Comparison of ENCODE assay signal across 1 cellular context in the genomic region with DNA sequence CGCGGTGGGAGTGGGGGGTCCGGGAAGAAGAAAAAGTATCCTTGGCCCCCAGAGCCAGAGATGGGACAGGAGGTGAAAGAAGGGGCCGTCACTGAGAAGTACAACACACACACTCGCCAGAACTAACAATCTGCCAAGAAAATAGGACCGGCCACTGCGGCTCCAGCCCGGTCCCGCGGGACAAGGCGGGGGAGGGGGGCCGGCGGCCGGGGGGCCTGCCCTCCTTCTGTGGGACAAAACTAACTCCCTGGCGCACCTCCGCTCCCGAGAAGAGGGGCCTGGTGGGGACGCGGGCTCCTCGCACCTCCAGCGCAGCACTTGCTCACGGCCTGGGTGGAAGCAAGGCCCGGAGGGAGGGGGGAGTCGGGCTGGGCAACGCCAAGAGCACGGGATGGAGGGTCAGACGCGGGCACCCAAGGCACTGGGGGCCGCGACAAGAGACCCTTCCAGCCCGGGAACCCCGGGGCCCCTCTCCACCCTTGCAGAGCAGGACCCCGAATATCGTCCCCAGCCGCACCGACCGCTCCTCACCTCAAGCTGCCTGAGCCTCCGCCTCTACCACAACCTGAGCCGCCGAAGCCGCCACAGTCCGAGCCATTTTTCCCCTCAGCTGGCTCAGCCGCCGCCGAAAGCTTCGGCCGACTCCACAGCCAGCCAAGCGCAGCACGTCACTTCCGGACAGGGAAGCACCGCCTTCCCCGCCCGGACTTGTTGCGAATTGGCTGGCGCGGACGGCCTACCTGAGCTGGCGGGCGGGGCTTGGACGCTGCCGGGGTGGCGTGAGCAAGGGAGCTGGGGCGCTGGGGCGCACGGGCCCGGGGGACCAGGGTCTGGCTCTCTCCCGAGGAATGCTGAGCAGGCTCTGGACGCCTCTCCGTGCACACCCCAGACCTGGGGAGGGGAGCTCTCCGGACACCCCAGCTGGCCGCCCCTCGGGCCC.
TF ChIP-seq lines count a peak whose summit lies in the region.

A gene with protein sequence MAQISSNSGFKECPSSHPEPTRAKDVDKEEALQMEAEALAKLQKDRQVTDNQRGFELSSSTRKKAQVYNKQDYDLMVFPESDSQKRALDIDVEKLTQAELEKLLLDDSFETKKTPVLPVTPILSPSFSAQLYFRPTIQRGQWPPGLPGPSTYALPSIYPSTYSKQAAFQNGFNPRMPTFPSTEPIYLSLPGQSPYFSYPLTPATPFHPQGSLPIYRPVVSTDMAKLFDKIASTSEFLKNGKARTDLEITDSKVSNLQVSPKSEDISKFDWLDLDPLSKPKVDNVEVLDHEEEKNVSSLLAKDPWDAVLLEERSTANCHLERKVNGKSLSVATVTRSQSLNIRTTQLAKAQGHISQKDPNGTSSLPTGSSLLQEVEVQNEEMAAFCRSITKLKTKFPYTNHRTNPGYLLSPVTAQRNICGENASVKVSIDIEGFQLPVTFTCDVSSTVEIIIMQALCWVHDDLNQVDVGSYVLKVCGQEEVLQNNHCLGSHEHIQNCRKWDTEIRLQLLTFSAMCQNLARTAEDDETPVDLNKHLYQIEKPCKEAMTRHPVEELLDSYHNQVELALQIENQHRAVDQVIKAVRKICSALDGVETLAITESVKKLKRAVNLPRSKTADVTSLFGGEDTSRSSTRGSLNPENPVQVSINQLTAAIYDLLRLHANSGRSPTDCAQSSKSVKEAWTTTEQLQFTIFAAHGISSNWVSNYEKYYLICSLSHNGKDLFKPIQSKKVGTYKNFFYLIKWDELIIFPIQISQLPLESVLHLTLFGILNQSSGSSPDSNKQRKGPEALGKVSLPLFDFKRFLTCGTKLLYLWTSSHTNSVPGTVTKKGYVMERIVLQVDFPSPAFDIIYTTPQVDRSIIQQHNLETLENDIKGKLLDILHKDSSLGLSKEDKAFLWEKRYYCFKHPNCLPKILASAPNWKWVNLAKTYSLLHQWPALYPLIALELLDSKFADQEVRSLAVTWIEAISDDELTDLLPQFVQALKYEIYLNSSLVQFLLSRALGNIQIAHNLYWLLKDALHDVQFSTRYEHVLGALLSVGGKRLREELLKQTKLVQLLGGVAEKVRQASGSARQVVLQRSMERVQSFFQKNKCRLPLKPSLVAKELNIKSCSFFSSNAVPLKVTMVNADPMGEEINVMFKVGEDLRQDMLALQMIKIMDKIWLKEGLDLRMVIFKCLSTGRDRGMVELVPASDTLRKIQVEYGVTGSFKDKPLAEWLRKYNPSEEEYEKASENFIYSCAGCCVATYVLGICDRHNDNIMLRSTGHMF (N-terminal part only) (minus strand): TSS at position 670 of the 940 bp plus-strand sequence. CDS start 38,245 bp downstream, outside the sequence.

TF ChIP-seq in HepG2, 621 proteins besides CTCF, POLR2A, EP300 and RAD21 (continued from another document and continues in another):
- TF ChIP-seq, protein P1, sequence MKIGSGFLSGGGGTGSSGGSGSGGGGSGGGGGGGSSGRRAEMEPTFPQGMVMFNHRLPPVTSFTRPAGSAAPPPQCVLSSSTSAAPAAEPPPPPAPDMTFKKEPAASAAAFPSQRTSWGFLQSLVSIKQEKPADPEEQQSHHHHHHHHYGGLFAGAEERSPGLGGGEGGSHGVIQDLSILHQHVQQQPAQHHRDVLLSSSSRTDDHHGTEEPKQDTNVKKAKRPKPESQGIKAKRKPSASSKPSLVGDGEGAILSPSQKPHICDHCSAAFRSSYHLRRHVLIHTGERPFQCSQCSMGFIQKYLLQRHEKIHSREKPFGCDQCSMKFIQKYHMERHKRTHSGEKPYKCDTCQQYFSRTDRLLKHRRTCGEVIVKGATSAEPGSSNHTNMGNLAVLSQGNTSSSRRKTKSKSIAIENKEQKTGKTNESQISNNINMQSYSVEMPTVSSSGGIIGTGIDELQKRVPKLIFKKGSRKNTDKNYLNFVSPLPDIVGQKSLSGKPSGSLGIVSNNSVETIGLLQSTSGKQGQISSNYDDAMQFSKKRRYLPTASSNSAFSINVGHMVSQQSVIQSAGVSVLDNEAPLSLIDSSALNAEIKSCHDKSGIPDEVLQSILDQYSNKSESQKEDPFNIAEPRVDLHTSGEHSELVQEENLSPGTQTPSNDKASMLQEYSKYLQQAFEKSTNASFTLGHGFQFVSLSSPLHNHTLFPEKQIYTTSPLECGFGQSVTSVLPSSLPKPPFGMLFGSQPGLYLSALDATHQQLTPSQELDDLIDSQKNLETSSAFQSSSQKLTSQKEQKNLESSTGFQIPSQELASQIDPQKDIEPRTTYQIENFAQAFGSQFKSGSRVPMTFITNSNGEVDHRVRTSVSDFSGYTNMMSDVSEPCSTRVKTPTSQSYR (CRISPR knock-in tag; IDR thresholded peaks at IDR 0.05; ENCODE audit: borderline replicate concordance) = no peak
- TF ChIP-seq YY1 (IDR thresholded peaks at IDR 0.05; ENCODE audit: insufficient read depth, insufficient replicate concordance, low read depth, low read length) = peak; percentile 72
- TF ChIP-seq MTF2 (CRISPR knock-in tag; IDR thresholded peaks at IDR 0.05; ENCODE audit: borderline replicate concordance) = no peak
- peak; percentile 60; the same call in 1 of the 2 replicates for TF ChIP-seq HOXA5 (CRISPR knock-in tag; IDR thresholded peaks at IDR 0.05)
- TF ChIP-seq TBL1XR1 (IDR thresholded peaks at IDR 0.05; ENCODE audit: borderline replicate concordance, low read length, partially characterized antibody) = no peak
- TF ChIP-seq, protein P2, sequence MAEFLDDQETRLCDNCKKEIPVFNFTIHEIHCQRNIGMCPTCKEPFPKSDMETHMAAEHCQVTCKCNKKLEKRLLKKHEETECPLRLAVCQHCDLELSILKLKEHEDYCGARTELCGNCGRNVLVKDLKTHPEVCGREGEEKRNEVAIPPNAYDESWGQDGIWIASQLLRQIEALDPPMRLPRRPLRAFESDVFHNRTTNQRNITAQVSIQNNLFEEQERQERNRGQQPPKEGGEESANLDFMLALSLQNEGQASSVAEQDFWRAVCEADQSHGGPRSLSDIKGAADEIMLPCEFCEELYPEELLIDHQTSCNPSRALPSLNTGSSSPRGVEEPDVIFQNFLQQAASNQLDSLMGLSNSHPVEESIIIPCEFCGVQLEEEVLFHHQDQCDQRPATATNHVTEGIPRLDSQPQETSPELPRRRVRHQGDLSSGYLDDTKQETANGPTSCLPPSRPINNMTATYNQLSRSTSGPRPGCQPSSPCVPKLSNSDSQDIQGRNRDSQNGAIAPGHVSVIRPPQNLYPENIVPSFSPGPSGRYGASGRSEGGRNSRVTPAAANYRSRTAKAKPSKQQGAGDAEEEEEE (CRISPR knock-in tag; IDR thresholded peaks at IDR 0.05; ENCODE audit: borderline replicate concordance) = no peak
- peak; percentile 72 for TF ChIP-seq ZMAT3 (CRISPR knock-in tag; conservative IDR thresholded peaks at IDR 0.05)
- no peak for TF ChIP-seq ZFYVE20 (CRISPR knock-in tag; IDR thresholded peaks at IDR 0.05; ENCODE audit: borderline replicate concordance, low read depth)
- TF ChIP-seq, protein P3, sequence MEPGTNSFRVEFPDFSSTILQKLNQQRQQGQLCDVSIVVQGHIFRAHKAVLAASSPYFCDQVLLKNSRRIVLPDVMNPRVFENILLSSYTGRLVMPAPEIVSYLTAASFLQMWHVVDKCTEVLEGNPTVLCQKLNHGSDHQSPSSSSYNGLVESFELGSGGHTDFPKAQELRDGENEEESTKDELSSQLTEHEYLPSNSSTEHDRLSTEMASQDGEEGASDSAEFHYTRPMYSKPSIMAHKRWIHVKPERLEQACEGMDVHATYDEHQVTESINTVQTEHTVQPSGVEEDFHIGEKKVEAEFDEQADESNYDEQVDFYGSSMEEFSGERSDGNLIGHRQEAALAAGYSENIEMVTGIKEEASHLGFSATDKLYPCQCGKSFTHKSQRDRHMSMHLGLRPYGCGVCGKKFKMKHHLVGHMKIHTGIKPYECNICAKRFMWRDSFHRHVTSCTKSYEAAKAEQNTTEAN (CRISPR knock-in tag; conservative IDR thresholded peaks at IDR 0.05) = no peak
- TF ChIP-seq ZNF619 (CRISPR knock-in tag; IDR thresholded peaks at IDR 0.05) = 0 out of 2 replicates have a peak, but pooled peaks have one; percentile 72
- no peak; the same call in 1 of the 2 replicates for TF ChIP-seq AHR (CRISPR knock-in tag; IDR thresholded peaks at IDR 0.05)
- TF ChIP-seq ZNF256 (CRISPR knock-in tag; conservative IDR thresholded peaks at IDR 0.05) = no peak
- no peak for TF ChIP-seq ZNF737 (CRISPR knock-in tag; IDR thresholded peaks at IDR 0.05; ENCODE audit: borderline replicate concordance)
- no peak for TF ChIP-seq PHF5A (CRISPR knock-in tag; IDR thresholded peaks at IDR 0.05; ENCODE audit: low read depth, unreplicated experiment)
- TF ChIP-seq ZNF720 (CRISPR knock-in tag; IDR thresholded peaks at IDR 0.05) = no peak
- peak; percentile 90 for TF ChIP-seq DMAP1 (CRISPR knock-in tag; IDR thresholded peaks at IDR 0.05)
- TF ChIP-seq HNRNPK (IDR thresholded peaks at IDR 0.05; ENCODE audit: low read depth, low read length, poor library complexity, severe bottlenecking) = peak; percentile 80
- TF ChIP-seq MBD4 (IDR thresholded peaks at IDR 0.05; ENCODE audit: borderline replicate concordance, low read length) = no peak
- no peak for TF ChIP-seq NFIC (IDR thresholded peaks at IDR 0.05; ENCODE audit: low read length)
- TF ChIP-seq, protein P4, sequence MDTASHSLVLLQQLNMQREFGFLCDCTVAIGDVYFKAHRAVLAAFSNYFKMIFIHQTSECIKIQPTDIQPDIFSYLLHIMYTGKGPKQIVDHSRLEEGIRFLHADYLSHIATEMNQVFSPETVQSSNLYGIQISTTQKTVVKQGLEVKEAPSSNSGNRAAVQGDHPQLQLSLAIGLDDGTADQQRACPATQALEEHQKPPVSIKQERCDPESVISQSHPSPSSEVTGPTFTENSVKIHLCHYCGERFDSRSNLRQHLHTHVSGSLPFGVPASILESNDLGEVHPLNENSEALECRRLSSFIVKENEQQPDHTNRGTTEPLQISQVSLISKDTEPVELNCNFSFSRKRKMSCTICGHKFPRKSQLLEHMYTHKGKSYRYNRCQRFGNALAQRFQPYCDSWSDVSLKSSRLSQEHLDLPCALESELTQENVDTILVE (CRISPR knock-in tag; IDR thresholded peaks at IDR 0.05) = 0 out of 2 replicates have a peak, but pooled peaks have one; percentile 8
- TF ChIP-seq ZNF253 (CRISPR knock-in tag; IDR thresholded peaks at IDR 0.05; ENCODE audit: borderline replicate concordance) = no peak
- TF ChIP-seq, protein P5, sequence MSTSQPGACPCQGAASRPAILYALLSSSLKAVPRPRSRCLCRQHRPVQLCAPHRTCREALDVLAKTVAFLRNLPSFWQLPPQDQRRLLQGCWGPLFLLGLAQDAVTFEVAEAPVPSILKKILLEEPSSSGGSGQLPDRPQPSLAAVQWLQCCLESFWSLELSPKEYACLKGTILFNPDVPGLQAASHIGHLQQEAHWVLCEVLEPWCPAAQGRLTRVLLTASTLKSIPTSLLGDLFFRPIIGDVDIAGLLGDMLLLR (CRISPR knock-in tag; IDR thresholded peaks at IDR 0.05) = no peak; the same call in 1 of the 2 replicates
- TF ChIP-seq CCAR2 (optimal IDR thresholded peaks at IDR 0.05; ENCODE audit: low read depth, low read length) = no peak
- TF ChIP-seq ZNF766 (CRISPR knock-in tag; IDR thresholded peaks at IDR 0.05; ENCODE audit: borderline replicate concordance) = no peak
- TF ChIP-seq ZNF782 (CRISPR knock-in tag; IDR thresholded peaks at IDR 0.05; ENCODE audit: borderline replicate concordance) = no peak
- TF ChIP-seq, protein P6, sequence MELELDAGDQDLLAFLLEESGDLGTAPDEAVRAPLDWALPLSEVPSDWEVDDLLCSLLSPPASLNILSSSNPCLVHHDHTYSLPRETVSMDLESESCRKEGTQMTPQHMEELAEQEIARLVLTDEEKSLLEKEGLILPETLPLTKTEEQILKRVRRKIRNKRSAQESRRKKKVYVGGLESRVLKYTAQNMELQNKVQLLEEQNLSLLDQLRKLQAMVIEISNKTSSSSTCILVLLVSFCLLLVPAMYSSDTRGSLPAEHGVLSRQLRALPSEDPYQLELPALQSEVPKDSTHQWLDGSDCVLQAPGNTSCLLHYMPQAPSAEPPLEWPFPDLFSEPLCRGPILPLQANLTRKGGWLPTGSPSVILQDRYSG (CRISPR knock-in tag; IDR thresholded peaks at IDR 0.05) = no peak
- TF ChIP-seq RBFOX2 (IDR thresholded peaks at IDR 0.05; ENCODE audit: low read depth, low read length) = peak; percentile 99
- TF ChIP-seq FOXO1 (CRISPR knock-in tag; IDR thresholded peaks at IDR 0.05) = no peak
- peak; percentile 65; the same call in 1 of the 2 replicates for TF ChIP-seq KAT7 (CRISPR knock-in tag; IDR thresholded peaks at IDR 0.05; ENCODE audit: borderline replicate concordance)
- TF ChIP-seq, protein P7, sequence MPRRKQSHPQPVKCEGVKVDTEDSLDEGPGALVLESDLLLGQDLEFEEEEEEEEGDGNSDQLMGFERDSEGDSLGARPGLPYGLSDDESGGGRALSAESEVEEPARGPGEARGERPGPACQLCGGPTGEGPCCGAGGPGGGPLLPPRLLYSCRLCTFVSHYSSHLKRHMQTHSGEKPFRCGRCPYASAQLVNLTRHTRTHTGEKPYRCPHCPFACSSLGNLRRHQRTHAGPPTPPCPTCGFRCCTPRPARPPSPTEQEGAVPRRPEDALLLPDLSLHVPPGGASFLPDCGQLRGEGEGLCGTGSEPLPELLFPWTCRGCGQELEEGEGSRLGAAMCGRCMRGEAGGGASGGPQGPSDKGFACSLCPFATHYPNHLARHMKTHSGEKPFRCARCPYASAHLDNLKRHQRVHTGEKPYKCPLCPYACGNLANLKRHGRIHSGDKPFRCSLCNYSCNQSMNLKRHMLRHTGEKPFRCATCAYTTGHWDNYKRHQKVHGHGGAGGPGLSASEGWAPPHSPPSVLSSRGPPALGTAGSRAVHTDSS (CRISPR knock-in tag; conservative IDR thresholded peaks at IDR 0.05) = no peak
- TF ChIP-seq ZNF24 (IDR thresholded peaks at IDR 0.05) = no peak
- TF ChIP-seq SKI (IDR thresholded peaks at IDR 0.05; ENCODE audit: partially characterized antibody) = peak; percentile 56
- TF ChIP-seq ZNF530 (CRISPR knock-in tag; IDR thresholded peaks at IDR 0.05; ENCODE audit: low read depth) = no peak
- TF ChIP-seq, protein P8, sequence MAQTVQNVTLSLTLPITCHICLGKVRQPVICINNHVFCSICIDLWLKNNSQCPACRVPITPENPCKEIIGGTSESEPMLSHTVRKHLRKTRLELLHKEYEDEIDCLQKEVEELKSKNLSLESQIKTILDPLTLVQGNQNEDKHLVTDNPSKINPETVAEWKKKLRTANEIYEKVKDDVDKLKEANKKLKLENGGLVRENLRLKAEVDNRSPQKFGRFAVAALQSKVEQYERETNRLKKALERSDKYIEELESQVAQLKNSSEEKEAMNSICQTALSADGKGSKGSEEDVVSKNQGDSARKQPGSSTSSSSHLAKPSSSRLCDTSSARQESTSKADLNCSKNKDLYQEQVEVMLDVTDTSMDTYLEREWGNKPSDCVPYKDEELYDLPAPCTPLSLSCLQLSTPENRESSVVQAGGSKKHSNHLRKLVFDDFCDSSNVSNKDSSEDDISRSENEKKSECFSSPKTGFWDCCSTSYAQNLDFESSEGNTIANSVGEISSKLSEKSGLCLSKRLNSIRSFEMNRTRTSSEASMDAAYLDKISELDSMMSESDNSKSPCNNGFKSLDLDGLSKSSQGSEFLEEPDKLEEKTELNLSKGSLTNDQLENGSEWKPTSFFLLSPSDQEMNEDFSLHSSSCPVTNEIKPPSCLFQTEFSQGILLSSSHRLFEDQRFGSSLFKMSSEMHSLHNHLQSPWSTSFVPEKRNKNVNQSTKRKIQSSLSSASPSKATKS (CRISPR knock-in tag; IDR thresholded peaks at IDR 0.05) = 0 out of 2 replicates have a peak, but pooled peaks have one; percentile 57
- no peak for TF ChIP-seq ZNF33A (CRISPR knock-in tag; IDR thresholded peaks at IDR 0.05; ENCODE audit: borderline replicate concordance)
- no peak for TF ChIP-seq ZNF552 (CRISPR knock-in tag; IDR thresholded peaks at IDR 0.05; ENCODE audit: borderline replicate concordance)
- no peak; the same call in 1 of the 2 replicates for TF ChIP-seq ZNF460 (CRISPR knock-in tag; IDR thresholded peaks at IDR 0.05; ENCODE audit: borderline replicate concordance)
- TF ChIP-seq TCF7L2 (IDR thresholded peaks at IDR 0.05; ENCODE audit: low read depth, low read length) = no peak
- TF ChIP-seq KMT2B (CRISPR knock-in tag; IDR thresholded peaks at IDR 0.05) = peak; percentile 78
- no peak for TF ChIP-seq PRPF4 (IDR thresholded peaks at IDR 0.05; ENCODE audit: low read depth, low read length, poor library complexity, severe bottlenecking)
- no peak for TF ChIP-seq ZNF557 (CRISPR knock-in tag; IDR thresholded peaks at IDR 0.05)
- peak; percentile 77 for TF ChIP-seq TARDBP (CRISPR knock-in tag; IDR thresholded peaks at IDR 0.05)
